23 cellular contexts compared by ENCODE assay signal in the genomic region with DNA sequence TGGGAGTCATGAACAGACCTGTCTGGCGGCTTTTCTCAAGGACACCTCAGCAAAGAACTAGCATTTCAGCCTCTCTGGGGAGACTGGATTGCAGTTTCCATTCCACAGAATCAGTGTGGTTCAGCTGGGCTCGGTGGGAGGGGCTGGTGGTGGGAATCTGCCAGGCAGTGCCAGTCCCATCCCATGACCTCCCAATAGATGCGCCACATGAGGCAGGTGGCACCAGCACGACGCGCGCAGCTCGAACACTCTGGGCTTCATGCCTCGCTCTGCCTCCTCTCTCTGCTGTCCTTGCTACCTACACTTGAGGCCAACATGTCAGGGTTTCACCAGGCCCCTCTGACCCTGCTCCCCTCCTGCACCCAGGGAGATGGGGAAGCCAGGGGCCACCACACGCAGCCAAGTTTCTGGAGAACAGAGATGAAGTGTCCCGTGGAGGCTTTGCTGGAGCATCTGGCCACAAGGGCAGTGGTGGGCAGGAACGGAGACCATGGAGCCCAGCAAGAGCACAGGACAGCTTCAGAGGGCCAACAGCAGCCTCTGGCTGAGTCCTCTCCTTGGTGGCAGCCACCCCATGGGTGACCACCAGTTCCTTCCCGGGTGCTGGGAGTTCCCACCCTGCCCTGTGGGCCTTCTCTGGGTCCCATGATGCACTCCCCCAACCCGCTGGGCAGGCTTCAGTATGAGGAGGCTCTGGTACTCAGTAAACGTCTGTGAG. TPM values are rescaled to one million over a fixed set of nuclear protein-coding genes. Genes with fewer than 3 reads are reported as not detected.
DNase-seq lines count a peak whose midpoint lies in the region; ATAC-seq, FAIRE-seq and TF ChIP-seq lines count a peak whose summit lies in the region.
"Had no signal": no experiment of that assay in that cellular context is flagged by ENCODE, and none has a peak within 500 bp of the region (broad histone marks: within the 10 kb centered on the region; RNA-seq: fewer than 3 reads in every experiment).

No MANE protein-coding gene starts in this region.

- TF ChIP-seq POLR2A in HepG2 (IDR thresholded peaks at IDR 0.05; ENCODE audit: insufficient read depth in 1 of 2, low read depth in 2 of 2, low read length in 2 of 2) (no peak), right lobe of liver (IDR thresholded peaks at IDR 0.05) (no peak)

- H3K4me2 ChIP-seq in HepG2 (ENCODE audit: low read depth, low read length), result no peak overlapping the region
- H3K4me2 ChIP-seq: smooth muscle cell had no signal

- intact Hi-C loops in HepG2 (cut with micrococcal nuclease; ENCODE audit: unreplicated experiment) (no loop called here), right lobe of liver (cut with DNase I) (no loop called here), upper lobe of right lung (cut with DNase I) (no loop called here), Right ventricle myocardium inferior (cut with DNase I) (no loop called here)

- H3K4me3 ChIP-seq in HepG2 (replicated peaks in 1 of 3; ENCODE audit: insufficient read depth in 1 of 3, low read depth in 2 of 3, low read length in 3 of 3) (no peak overlapping the region), right lobe of liver (no peak overlapping the region), upper lobe of right lung (no peak overlapping the region)
- H3K4me3 ChIP-seq: MG63, psoas muscle, smooth muscle cell had no signal

- H3K9me3 Mint-ChIP-seq in nephron (no peaks in the 10 kb centered on the region), T-cell (no peaks in the 10 kb centered on the region)
- H3K9me3 Mint-ChIP-seq: CD4-positive, alpha-beta T cell; IgD-negative memory B cell; naive thymus-derived CD8-positive, alpha-beta T cell had no signal

- H3K27me3 ChIP-seq in HepG2 (ENCODE audit: control insufficient read depth in 1 of 2, insufficient read depth in 2 of 2, low read length in 2 of 2) (peaks cover 9 to 30% of the 10 kb centered on the region in 2 experiments), right lobe of liver (peaks cover 0 to 9% of the 10 kb centered on the region in 2 donors), upper lobe of right lung (no peaks in the 10 kb centered on the region)
- H3K27me3 ChIP-seq: MG63 had no signal

- H2AFZ ChIP-seq in HepG2 (ENCODE audit: low read length), result no peak overlapping the region

- TF ChIP-seq EP300 in HepG2 (IDR thresholded peaks at IDR 0.05; ENCODE audit: low read depth in 2 of 2, low read length in 2 of 2), result no peak
- TF ChIP-seq EP300 in HepG2 (CRISPR knock-in tag; IDR thresholded peaks at IDR 0.05; ENCODE audit: borderline replicate concordance), result no peak

- H3K9ac ChIP-seq in HepG2 (ENCODE audit: insufficient read depth, low read depth, low read length), result no peak overlapping the region

- H3K36me3 Mint-ChIP-seq in nephron (ENCODE audit: low read depth) (no peaks in the 10 kb centered on the region), T-cell (no peaks in the 10 kb centered on the region)
- H3K36me3 Mint-ChIP-seq: IgD-negative memory B cell; naive thymus-derived CD8-positive, alpha-beta T cell had no signal

- H3K4me1 Mint-ChIP-seq in nephron, result peaks cover 5% of the 10 kb centered on the region
- peaks cover 8 to 11% (median 9%) of the 10 kb centered on the region in 3 donors for H3K4me1 Mint-ChIP-seq in T-cell

- no peaks in the 10 kb centered on the region for H3K79me2 ChIP-seq in HepG2 (ENCODE audit: insufficient read depth, low read length)

- no peak for TF ChIP-seq CTCF in HepG2 (CRISPR knock-in tag; IDR thresholded peaks at IDR 0.05)
- TF ChIP-seq CTCF in right lobe of liver (IDR thresholded peaks at IDR 0.05), result no peak
- TF ChIP-seq CTCF in nephron (IDR thresholded peaks at IDR 0.05; ENCODE audit: unreplicated experiment in 3 of 3), result no peak
- no peak for TF ChIP-seq CTCF in upper lobe of right lung (IDR thresholded peaks at IDR 0.05)

- ATAC-seq in HepG2 (no peak), right lobe of liver (no peak), upper lobe of right lung (no peak), T-cell (replicated peaks in 1 of 4) (no peak), Right ventricle myocardium inferior (no peak)
- ATAC-seq: naive thymus-derived CD8-positive, alpha-beta T cell; psoas muscle had no signal

- H3K9me3 ChIP-seq in HepG2 (ENCODE audit: low read length) (no peaks in the 10 kb centered on the region), right lobe of liver (no peaks in the 10 kb centered on the region), upper lobe of right lung (no peaks in the 10 kb centered on the region)
- H3K9me3 ChIP-seq: MG63, psoas muscle had no signal

- H3K36me3 ChIP-seq in HepG2 (replicated peaks in 1 of 2; ENCODE audit: control insufficient read depth in 1 of 2, insufficient read depth in 2 of 2, low read length in 2 of 2) (no peaks in the 10 kb centered on the region), right lobe of liver (no peaks in the 10 kb centered on the region), upper lobe of right lung (no peaks in the 10 kb centered on the region)
- H3K36me3 ChIP-seq: MG63 had no signal

- H3K27me3 Mint-ChIP-seq in nephron (ENCODE audit: low read depth), result peaks cover 14% of the 10 kb centered on the region
- peaks cover 0 to 12% of the 10 kb centered on the region in 2 donors for H3K27me3 Mint-ChIP-seq in T-cell

- peak overlapping the region in 2 of 3 experiments; percentile 32 to 47 for H3K27ac Mint-ChIP-seq in nephron
- no peak overlapping the region for H3K27ac Mint-ChIP-seq in T-cell
- H3K27ac Mint-ChIP-seq: CD4-positive, alpha-beta T cell had no signal

- no peak for FAIRE-seq in HepG2 (lab: Jason Lieb, UNC)
- FAIRE-seq: islet of Langerhans, RCC 7860 had no signal

- H4K20me1 ChIP-seq in HepG2 (ENCODE audit: insufficient read depth, low read length), result no peaks in the 10 kb centered on the region

- no peak overlapping the region for H3K27ac ChIP-seq in HepG2 (ENCODE audit: extremely low read length, insufficient read depth, low read length)
- no peak overlapping the region for H3K27ac ChIP-seq in right lobe of liver
- H3K27ac ChIP-seq in cingulate gyrus (ENCODE audit: low read depth, low read length), result peak overlapping the region; percentile 98
- H3K27ac ChIP-seq in upper lobe of right lung, result no peak overlapping the region
- H3K27ac ChIP-seq: psoas muscle had no signal

- no TSS peak for BruUV-seq in HepG2 (replicated peaks; lab: Mats Ljungman, UMichigan)

- H3K4me1 ChIP-seq in HepG2 (ENCODE audit: insufficient read depth, low read length) (peaks cover 9% of the 10 kb centered on the region; the same call in 1 of the 2 replicates), right lobe of liver (peaks cover 0 to 6% (median 0%) of the 10 kb centered on the region in 4 donors), upper lobe of right lung (no peaks in the 10 kb centered on the region)
- H3K4me1 ChIP-seq: psoas muscle had no signal

- H3K4me3 Mint-ChIP-seq in nephron (peak overlapping the region; percentile 43 to 60 (median 54)), T-cell (no peak overlapping the region)
- H3K4me3 Mint-ChIP-seq: CD4-positive, alpha-beta T cell had no signal

- 21% methylated on average over 8 of the region's 15 CpGs for WGBS in HepG2 (ENCODE audit: low lambda C conversion rate)
- WGBS in right lobe of liver (ENCODE audit: insufficient coverage, low coverage, low lambda C conversion rate, missing lambda C conversion rate), result 83% methylated on average over 1 of the region's 15 CpGs

- DNase-seq in HepG2 (ENCODE audit: low spot score), result no peak
- no peak for DNase-seq in right lobe of liver
- peak; percentile 56 for DNase-seq in upper lobe of right lung
- DNase-seq in T-cell, result no peak
- DNase-seq in activated CD4-positive, alpha-beta T cell treated with anti-CD3 and anti-CD28 coated beads, Interleukin-2, amount 50 U/mL, for 48 hours, result no peak
- DNase-seq in Right ventricle myocardium inferior (ENCODE audit: missing footprints), result no peak
- DNase-seq: activated CD4-positive, CD25-positive, alpha-beta regulatory T cell treated with anti-CD3 and anti-CD28 coated beads, Interleukin-2, amount 50 U/mL, for 72 hours; CD4-positive, alpha-beta T cell; effector CD8-positive, alpha-beta T cell; mammary epithelial cell; MG63; NCI-H146; NCI-H345; NK-92 treated with Interleukin-12 subunit alpha and Interleukin-12 subunit beta, amount 100 ng/mL, for 24 hours; stimulated activated CD4-positive, alpha-beta T cell treated with anti-CD3 and anti-CD28 coated beads, Interleukin-4, amount 100 ng/mL, for 4 hours had no signal

- POLR2A ChIA-PET in HepG2 (lab: Yijun Ruan, JAX), result interaction anchor here (1.4 kb wide), 1 partner anchor 25 kb away, joined by 6 read pairs; the partner anchor contains the start of gene TBRG4
- POLR2A ChIA-PET in T-cell (lab: Charles Lee), result no interaction called here

- in situ Hi-C loops in HepG2 (cut with HindIII; ENCODE audit: extremely low pct_ligation_motif_present, low pct_unique_long_range_greater_than_20kb), result no loop called here

- CTCF ChIA-PET in HepG2 (lab: Yijun Ruan, JAX; ENCODE audit: low intra/inter-chr PET ratio, low total read pairs) (no interaction called here), T-cell (lab: Charles Lee) (interaction anchor here in 1 of 2 donors (1.0 kb wide), 1 partner anchor 49 kb away, joined by 5 read pairs; no protein-coding TSS in a partner anchor)

- no peak for TF ChIP-seq RAD21 in HepG2 (CRISPR knock-in tag; IDR thresholded peaks at IDR 0.05)

RNA-seq across cellular contexts. Expression of gene NACAD, which starts 2.3 kb away (rescaled TPM):
- total RNA-seq in HepG2 (2016; rRNA removed; fragmentation: Illumina TruSeq; extraction: Trizol) (0.08 TPM in 1 of 2 replicates, not detected in the other), right lobe of liver (under 1 TPM in 5 of 6 experiments, not detected in 1; 0.09 to 0.42 (median 0.12) TPM), upper lobe of right lung (2.3 TPM), T-cell (1 to 10 TPM in 1 of 5 donors, under 1 TPM in 4; 0.10 to 1.6 (median 0.20) TPM), Right ventricle myocardium inferior (6.0 TPM)
- not detected in 2 replicates for total RNA-seq in HepG2 (2016; cell fraction: cytosol; rRNA removed; fragmentation: Illumina TruSeq; extraction: Trizol; ENCODE audit: low read depth)
- total RNA-seq in HepG2 (2016; cell fraction: insoluble cytoplasmic fraction; rRNA removed; fragmentation: Illumina TruSeq; extraction: Trizol), result 0.02 and 0.07 TPM in 2 replicates
- total RNA-seq in HepG2 (2016; cell fraction: membrane; rRNA removed; fragmentation: Illumina TruSeq; extraction: Trizol), result not detected in 2 replicates
- not detected in 2 replicates for total RNA-seq in HepG2 (2016; cell fraction: nucleus; rRNA removed; fragmentation: Illumina TruSeq; extraction: Trizol)
- 0.04 and 0.07 TPM in 2 replicates for polyA plus RNA-seq in HepG2 (2011; rRNA removed)
- 0.04 and 0.06 TPM in 2 replicates for polyA plus RNA-seq in HepG2 (2011; cell fraction: cytosol; rRNA removed)
- 0.45 and 0.54 TPM in 2 replicates for polyA plus RNA-seq in HepG2 (2011; cell fraction: nucleus; rRNA removed)
- polyA plus RNA-seq in HepG2 (2012), result 0.54 and 0.63 TPM in 2 replicates
- not detected in 2 replicates for polyA plus RNA-seq in HepG2 (2016; cell fraction: cytosol; fragmentation: Illumina TruSeq; extraction: Trizol; ENCODE audit: low read depth)
- polyA plus RNA-seq in HepG2 (2016; cell fraction: insoluble cytoplasmic fraction; fragmentation: Illumina TruSeq; extraction: Trizol; ENCODE audit: low read depth), result 0.08 TPM in 1 of 2 replicates, not detected in the other
- not detected in 2 replicates for polyA plus RNA-seq in HepG2 (2016; cell fraction: membrane; fragmentation: Illumina TruSeq; extraction: Trizol; ENCODE audit: low read depth)
- 0.15 and 0.89 TPM in 2 replicates for polyA plus RNA-seq in HepG2 (2016; cell fraction: nucleus; fragmentation: Illumina TruSeq; extraction: Trizol; ENCODE audit: insufficient read depth, low read depth)
- 0.05 TPM in 1 of 2 replicates, not detected in the other for polyA minus RNA-seq in HepG2 (2011; rRNA and poly(A)+ RNA removed; ENCODE audit: low replicate concordance)
- 0.09 and 0.20 TPM in 2 replicates for polyA minus RNA-seq in HepG2 (2011; cell fraction: cytosol; rRNA and poly(A)+ RNA removed)
- 0.13 and 0.25 TPM in 2 replicates for polyA minus RNA-seq in HepG2 (2011; cell fraction: nucleus; rRNA and poly(A)+ RNA removed)
- polyA plus RNA-seq: IgD-negative memory B cell had no signal

RNA-seq across cellular contexts. Expression of gene TBRG4, which starts 25.0 kb away (rescaled TPM):
- 87.8 and 90.3 TPM in 2 replicates for total RNA-seq in HepG2 (2016; rRNA removed; fragmentation: Illumina TruSeq; extraction: Trizol)
- 33.6 and 34.9 TPM in 2 replicates for total RNA-seq in HepG2 (2016; cell fraction: cytosol; rRNA removed; fragmentation: Illumina TruSeq; extraction: Trizol; ENCODE audit: low read depth)
- total RNA-seq in HepG2 (2016; cell fraction: insoluble cytoplasmic fraction; rRNA removed; fragmentation: Illumina TruSeq; extraction: Trizol), result 87.0 and 89.8 TPM in 2 replicates
- total RNA-seq in HepG2 (2016; cell fraction: membrane; rRNA removed; fragmentation: Illumina TruSeq; extraction: Trizol), result 33.7 and 38.0 TPM in 2 replicates
- total RNA-seq in HepG2 (2016; cell fraction: nucleus; rRNA removed; fragmentation: Illumina TruSeq; extraction: Trizol), result 82.0 and 84.8 TPM in 2 replicates
- 107 and 122 TPM in 2 replicates for polyA plus RNA-seq in HepG2 (2011; rRNA removed)
- 79.2 and 104 TPM in 2 replicates for polyA plus RNA-seq in HepG2 (2011; cell fraction: cytosol; rRNA removed)
- polyA plus RNA-seq in HepG2 (2011; cell fraction: nucleus; rRNA removed), result 370 and 388 TPM in 2 replicates
- polyA plus RNA-seq in HepG2 (2012), result 54.3 and 62.8 TPM in 2 replicates
- polyA plus RNA-seq in HepG2 (2016; cell fraction: cytosol; fragmentation: Illumina TruSeq; extraction: Trizol; ENCODE audit: low read depth), result 11.2 and 11.7 TPM in 2 replicates
- 71.7 and 72.0 TPM in 2 replicates for polyA plus RNA-seq in HepG2 (2016; cell fraction: insoluble cytoplasmic fraction; fragmentation: Illumina TruSeq; extraction: Trizol; ENCODE audit: low read depth)
- polyA plus RNA-seq in HepG2 (2016; cell fraction: membrane; fragmentation: Illumina TruSeq; extraction: Trizol; ENCODE audit: low read depth), result 17.4 and 18.6 TPM in 2 replicates
- polyA plus RNA-seq in HepG2 (2016; cell fraction: nucleus; fragmentation: Illumina TruSeq; extraction: Trizol; ENCODE audit: insufficient read depth, low read depth), result 105 and 123 TPM in 2 replicates
- 224 and 418 TPM in 2 replicates for polyA minus RNA-seq in HepG2 (2011; rRNA and poly(A)+ RNA removed; ENCODE audit: low replicate concordance)
- polyA minus RNA-seq in HepG2 (2011; cell fraction: cytosol; rRNA and poly(A)+ RNA removed), result 56.5 and 63.0 TPM in 2 replicates
- 193 and 254 TPM in 2 replicates for polyA minus RNA-seq in HepG2 (2011; cell fraction: nucleus; rRNA and poly(A)+ RNA removed)
- 10 to 100 TPM; 33.0 to 57.1 (median 41.7) TPM for total RNA-seq in right lobe of liver
- 59.4 TPM for total RNA-seq in upper lobe of right lung
- 100 to 1,000 TPM in 4 of 5 donors, 10 to 100 TPM in 1; 94.3 to 142 (median 122) TPM for total RNA-seq in T-cell
- 82.4 TPM for total RNA-seq in Right ventricle myocardium inferior

Comparison
In these comparisons a context has a peak if more than half of its experiments do, and no peak if none do; other contexts are left out.
1. H3K27ac Mint-ChIP-seq: peak in nephron (2 of 3); none in T-cell (0 of 2).
2. H3K4me3 Mint-ChIP-seq: peak in nephron (3 of 3); none in T-cell (0 of 3).